9 cellular contexts compared by ENCODE assay signal in genomic region chr22:39315389-39315788, GRCh38. TPM values are rescaled to one million over a fixed set of nuclear protein-coding genes. Genes with fewer than 3 reads are reported as not detected.
A peak's percentile ranks its signal among the peaks of the same experiment; 100 is the strongest.
DNase-seq lines count a peak whose midpoint lies in the region; ATAC-seq, FAIRE-seq and TF ChIP-seq lines count a peak whose summit lies in the region.
"Had no signal": no experiment of that assay in that cellular context is flagged by ENCODE, and none has a peak within 500 bp of the region (broad histone marks: within the 10 kb centered on the region; RNA-seq: fewer than 3 reads in every experiment).

No MANE protein-coding gene starts in this region.

- no peak for FAIRE-seq in GM12891 (lab: Jason Lieb, UNC)

- ATAC-seq in PC-3 = no peak
- ATAC-seq in HG03097 (IDR thresholded peaks at IDR 0.05; ENCODE audit: low FRiP score, unreplicated experiment) = no peak

- H3K79me2 ChIP-seq in PC-3 (ENCODE audit: low read length) = peaks cover 58% of the 10 kb centered on the region
- H3K79me2 ChIP-seq in osteoblast (ENCODE audit: insufficient read depth, low read length) = peaks cover 70% of the 10 kb centered on the region

- no peak overlapping the region for H3K27ac ChIP-seq in PC-3 (ENCODE audit: low read length)
- H3K27ac ChIP-seq in osteoblast (ENCODE audit: low read depth, low read length) = peak overlapping the region; percentile 96

- H2AFZ ChIP-seq in PC-3 (ENCODE audit: low read length) (no peak overlapping the region), osteoblast (ENCODE audit: low read length) (no peak overlapping the region)

- H3K9me3 ChIP-seq in PC-3 (ENCODE audit: low read length) (no peaks in the 10 kb centered on the region), endocrine pancreas (ENCODE audit: control insufficient read depth, low read length) (no peaks in the 10 kb centered on the region), osteoblast (ENCODE audit: low read depth, low read length) (no peaks in the 10 kb centered on the region)

- POLR2A ChIA-PET in PC-3 (lab: Charles Lee; ENCODE audit: unreplicated experiment) = no interaction called here

- TF ChIP-seq CTCF in PC-3 (conservative IDR thresholded peaks at IDR 0.05; ENCODE audit: low read depth, low read length) (no peak), osteoblast (IDR thresholded peaks at IDR 0.05; ENCODE audit: extremely low read depth, low read depth, low read length) (no peak)

- H3K36me3 ChIP-seq in PC-3 (ENCODE audit: low read depth, low read length) = peaks cover 64% of the 10 kb centered on the region
- peaks cover 24% of the 10 kb centered on the region for H3K36me3 ChIP-seq in endocrine pancreas (ENCODE audit: control insufficient read depth, insufficient read depth, low read length)
- H3K36me3 ChIP-seq in osteoblast (ENCODE audit: insufficient read depth, low read length) = peaks cover 73% of the 10 kb centered on the region

- no peaks in the 10 kb centered on the region for H3K27me3 ChIP-seq in PC-3 (ENCODE audit: low read length)
- H3K27me3 ChIP-seq in endocrine pancreas (ENCODE audit: control insufficient read depth, insufficient read depth, low read length) = no peaks in the 10 kb centered on the region
- H3K27me3 ChIP-seq in osteoblast (ENCODE audit: insufficient read depth, low read length) = no peaks in the 10 kb centered on the region

- H3K4me1 ChIP-seq in PC-3 (ENCODE audit: insufficient read depth, low read length) = peaks cover 16% of the 10 kb centered on the region
- H3K4me1 ChIP-seq in endocrine pancreas (ENCODE audit: control insufficient read depth, insufficient read depth, low read length) = peaks cover 8% of the 10 kb centered on the region
- peaks cover 40% of the 10 kb centered on the region for H3K4me1 ChIP-seq in osteoblast (ENCODE audit: insufficient read depth, low read length)

- BruUV-seq in PC-3 (replicated peaks; lab: Mats Ljungman, UMichigan) = no TSS peak

- peaks cover 30% of the 10 kb centered on the region for H3F3A ChIP-seq in PC-3 (ENCODE audit: low read length, unreplicated experiment)

- no peaks in the 10 kb centered on the region for H3K9me2 ChIP-seq in PC-3 (replicated peaks; ENCODE audit: low read length)

- H3K9ac ChIP-seq in PC-3 (ENCODE audit: low read length) (no peak overlapping the region), endocrine pancreas (ENCODE audit: control insufficient read depth, insufficient read depth, low read length) (peak overlapping the region; percentile 79)

- H4K20me1 ChIP-seq in PC-3 (ENCODE audit: low read length) (peaks cover 67% of the 10 kb centered on the region), osteoblast (ENCODE audit: insufficient read depth, low read length) (peaks cover 87% of the 10 kb centered on the region)

- peak; percentile 51; the same call in 1 of the 2 replicates for TF ChIP-seq POLR2A in GM12891 (IDR thresholded peaks at IDR 0.05; ENCODE audit: low read depth, low read length)

- DNase-seq in GM12891 (ENCODE audit: insufficient read length, low spot score) (no peak), PC-3 (no peak), osteoblast (ENCODE audit: insufficient read length, low spot score, missing footprints) (no peak), COR-L47 (lab: John Stamatoyannopoulos, UW) (no peak)
- no peak for DNase-seq in activated effector memory CD4-positive, alpha-beta T cell treated with anti-CD3 and anti-CD28 coated beads, Interleukin-2, amount 50 U/mL, for 16 hours
- DNase-seq: activated CD8-positive, alpha-beta memory T cell treated with anti-CD3 and anti-CD28 coated beads for 24 hours; NCI-H446 had no signal

- H3K4me2 ChIP-seq in PC-3 (ENCODE audit: low read length) = peak overlapping the region; percentile 99
- H3K4me2 ChIP-seq in osteoblast (ENCODE audit: insufficient read depth, low read length) = peak overlapping the region; percentile 96

- CTCF ChIA-PET in PC-3 (lab: Charles Lee) = no interaction called here

- intact Hi-C loops in PC-3 (cut with micrococcal nuclease) = loop anchor here (5.0 kb wide), 2 partner anchors 73 to 163 kb away; partner anchors contain the start of genes CBX7 and PDGFB

- peak overlapping the region; percentile 97 for H3K4me3 ChIP-seq in PC-3 (ENCODE audit: low read length)
- peak overlapping the region; percentile 6 for H3K4me3 ChIP-seq in endocrine pancreas (ENCODE audit: control insufficient read depth, insufficient read depth, low read length)
- H3K4me3 ChIP-seq in osteoblast (ENCODE audit: insufficient read depth, low read length) = peak overlapping the region; percentile 100

TF ChIP-seq in GM12891, 5 proteins besides CTCF, POLR2A, EP300 and RAD21:
- TF ChIP-seq PAX5 (IDR thresholded peaks at IDR 0.05; ENCODE audit: insufficient read depth, low read length, severe bottlenecking) = no peak
- no peak for TF ChIP-seq POLR2AphosphoS5 (IDR thresholded peaks at IDR 0.05; ENCODE audit: low read depth, low read length)
- TF ChIP-seq POU2F2 (IDR thresholded peaks at IDR 0.05; ENCODE audit: low read depth, low read length) = no peak
- no peak for TF ChIP-seq SPI1 (IDR thresholded peaks at IDR 0.05; ENCODE audit: low read depth, low read length)
- no peak for TF ChIP-seq TAF1 (IDR thresholded peaks at IDR 0.05; ENCODE audit: low read depth, low read length)

RNA-seq across cellular contexts. Expression of gene RPL3, which starts 4.0 kb away (rescaled TPM):
- 5,515 TPM for polyA plus RNA-seq in GM12891 (2012; ENCODE audit: low read depth, missing spikeins)
- total RNA-seq in PC-3 (2014; rRNA removed) (1,363 and 1,371 TPM in 2 replicates), osteoblast (1,858 and 2,119 TPM in 2 replicates)

RNA-seq across cellular contexts. Expression of gene SYNGR1, which starts 34.4 kb away (rescaled TPM):
- 4.9 TPM for polyA plus RNA-seq in GM12891 (2012; ENCODE audit: low read depth, missing spikeins)
- total RNA-seq in PC-3 (2014; rRNA removed) (7.8 and 9.0 TPM in 2 replicates), osteoblast (2.1 and 3.6 TPM in 2 replicates)

Comparison
In these comparisons a context has a peak if more than half of its experiments do, and no peak if none do; other contexts are left out.
1. H3K4me3 ChIP-seq: peak in every context shown above with its lines; median percentile 100 in osteoblast; 97 in PC-3; 6 in endocrine pancreas.